10 cellular contexts compared by ENCODE assay signal in the genomic region with DNA sequence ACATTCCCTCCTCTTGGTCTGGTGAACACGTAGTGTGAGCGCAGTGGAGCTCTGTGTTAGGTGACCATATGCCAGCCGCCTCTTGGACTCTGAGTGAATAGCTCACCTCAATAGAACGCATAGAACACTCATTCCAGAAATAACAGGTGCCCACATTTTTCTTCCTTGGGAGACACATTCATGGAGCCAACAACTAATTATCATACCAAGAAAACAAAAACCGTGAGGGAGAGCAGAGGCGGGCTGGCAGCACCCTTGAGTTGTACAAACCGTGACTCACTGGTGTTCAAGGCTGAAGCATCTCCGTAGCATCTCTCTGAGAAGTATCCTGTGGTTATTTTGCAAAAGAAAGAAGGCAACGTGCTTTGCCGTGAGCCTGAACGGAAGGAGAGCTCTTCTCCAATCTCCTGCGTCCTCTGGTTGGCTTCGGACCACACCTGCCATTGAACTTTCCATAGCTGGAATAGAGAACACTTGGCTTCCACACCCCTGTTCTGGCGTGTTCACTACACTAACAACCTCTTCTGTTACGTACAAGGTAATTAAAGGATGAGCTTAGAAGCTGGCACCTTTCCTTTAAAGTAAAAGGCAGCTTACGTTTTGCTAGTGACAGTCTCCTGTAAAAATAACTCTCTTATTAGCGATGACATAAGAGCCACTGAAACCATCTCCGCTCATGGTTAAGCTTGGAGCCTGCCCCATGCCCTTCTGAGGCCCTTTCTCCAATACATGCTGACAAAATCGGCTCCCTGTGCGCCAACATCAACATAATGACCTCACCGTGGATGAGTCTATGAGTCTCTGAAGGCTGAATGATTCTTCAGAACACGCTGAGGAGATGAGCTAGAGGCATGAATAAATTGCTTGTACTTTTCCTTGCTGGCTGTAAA. TPM values are rescaled to one million over a fixed set of nuclear protein-coding genes. Genes with fewer than 3 reads are reported as not detected.
A peak's percentile ranks its signal among the peaks of the same experiment; 100 is the strongest.
DNase-seq lines count a peak whose midpoint lies in the region; ATAC-seq and TF ChIP-seq lines count a peak whose summit lies in the region.
"Had no signal": no experiment of that assay in that cellular context is flagged by ENCODE, and none has a peak within 500 bp of the region (broad histone marks: within the 10 kb centered on the region; RNA-seq: fewer than 3 reads in every experiment).

No MANE protein-coding gene starts in this region.

- DNase-seq in ELR (ENCODE audit: low read depth) (peak; percentile 93), adipocyte (ENCODE audit: low read depth) (peak; percentile 87), foreskin fibroblast (peak; percentile 84 to 89), psoas muscle (peak; percentile 72 to 75)
- no peak for DNase-seq in activated effector memory CD4-positive, alpha-beta T cell treated with anti-CD3 and anti-CD28 coated beads, Interleukin-2, amount 50 U/mL, for 16 hours
- DNase-seq in activated CD4-positive, alpha-beta T cell treated with anti-CD3 and anti-CD28 coated beads, Interleukin-2, amount 10 ng/mL, durations not matched to agents 7 days and 5 days: no peak
- DNase-seq: activated CD8-positive, alpha-beta memory T cell treated with anti-CD3 and anti-CD28 coated beads, Interleukin-2, amount 10 ng/mL, durations not matched to agents 7 days and 5 days; effector memory CD4-positive, alpha-beta T cell had no signal

- H3K27me3 ChIP-seq in adipocyte (replicated peaks; ENCODE audit: control insufficient read depth, insufficient read depth, low read length): no peaks in the 10 kb centered on the region
- H3K27me3 ChIP-seq in psoas muscle (ENCODE audit: insufficient read depth in 3 of 3, low read length in 2 of 3): no peaks in the 10 kb centered on the region

- H3K9me3 ChIP-seq in adipocyte (ENCODE audit: control insufficient read depth, low read length) (no peaks in the 10 kb centered on the region), psoas muscle (no peaks in the 10 kb centered on the region)

- H3K4me1 ChIP-seq in adipocyte (ENCODE audit: control insufficient read depth, insufficient read depth, low read length) (peaks cover 20% of the 10 kb centered on the region), psoas muscle (peaks cover 37% of the 10 kb centered on the region)

- no peaks in the 10 kb centered on the region for H3K9me3 Mint-ChIP-seq in activated CD4-positive, alpha-beta T cell treated with anti-CD3 and anti-CD28 coated beads, Interleukin-2, amount 10 ng/mL, durations not matched to agents 7 days and 5 days

- H3K4me3 ChIP-seq in adipocyte (ENCODE audit: low read length): no peak overlapping the region
- H3K4me3 ChIP-seq in foreskin fibroblast (ENCODE audit: low read depth in 1 of 2, low read length in 2 of 2): no peak overlapping the region
- peak overlapping the region; percentile 48 for H3K4me3 ChIP-seq in psoas muscle

- ATAC-seq in psoas muscle: peak; percentile 78 to 81 (median 79)
- ATAC-seq in GM18909 (IDR thresholded peaks at IDR 0.05; ENCODE audit: poor library complexity, unreplicated experiment): no peak
- no peak for ATAC-seq in GM21381 (IDR thresholded peaks at IDR 0.05; ENCODE audit: unreplicated experiment)
- ATAC-seq: activated CD8-positive, alpha-beta memory T cell treated with anti-CD3 and anti-CD28 coated beads, Interleukin-2, amount 10 ng/mL, durations not matched to agents 7 days and 5 days had no signal

- no peaks in the 10 kb centered on the region for H3K27me3 Mint-ChIP-seq in activated CD4-positive, alpha-beta T cell treated with anti-CD3 and anti-CD28 coated beads, Interleukin-2, amount 10 ng/mL, durations not matched to agents 7 days and 5 days
- H3K27me3 Mint-ChIP-seq: activated CD8-positive, alpha-beta memory T cell treated with anti-CD3 and anti-CD28 coated beads, Interleukin-2, amount 10 ng/mL, durations not matched to agents 7 days and 5 days had no signal

- H3K36me3 ChIP-seq in adipocyte (ENCODE audit: control insufficient read depth, insufficient read depth, low read length, severe bottlenecking) (no peaks in the 10 kb centered on the region), psoas muscle (ENCODE audit: insufficient read depth in 1 of 2, low read depth in 1 of 2) (no peaks in the 10 kb centered on the region)

- H3K27ac Mint-ChIP-seq in activated CD4-positive, alpha-beta T cell treated with anti-CD3 and anti-CD28 coated beads, Interleukin-2, amount 10 ng/mL, durations not matched to agents 7 days and 5 days: no peak overlapping the region
- H3K27ac Mint-ChIP-seq: activated CD8-positive, alpha-beta memory T cell treated with anti-CD3 and anti-CD28 coated beads, Interleukin-2, amount 10 ng/mL, durations not matched to agents 7 days and 5 days had no signal

- intact Hi-C loops in psoas muscle (cut with DNase I): loop anchor here (1.0 to 10.0 kb wide), 5 partner anchors 99 to 477 kb away; no protein-coding TSS in a partner anchor

- POLR2A ChIA-PET in activated CD4-positive, alpha-beta T cell treated with anti-CD3 and anti-CD28 coated beads, Interleukin-2, amount 10 ng/mL, durations not matched to agents 7 days and 5 days (lab: Charles Lee): no interaction called here

- no peaks in the 10 kb centered on the region for H3K36me3 Mint-ChIP-seq in activated CD4-positive, alpha-beta T cell treated with anti-CD3 and anti-CD28 coated beads, Interleukin-2, amount 10 ng/mL, durations not matched to agents 7 days and 5 days (ENCODE audit: low read depth)
- H3K36me3 Mint-ChIP-seq: activated CD8-positive, alpha-beta memory T cell treated with anti-CD3 and anti-CD28 coated beads, Interleukin-2, amount 10 ng/mL, durations not matched to agents 7 days and 5 days had no signal

- no peak overlapping the region for H3K4me3 Mint-ChIP-seq in activated CD4-positive, alpha-beta T cell treated with anti-CD3 and anti-CD28 coated beads, Interleukin-2, amount 10 ng/mL, durations not matched to agents 7 days and 5 days
- H3K4me3 Mint-ChIP-seq: activated CD8-positive, alpha-beta memory T cell treated with anti-CD3 and anti-CD28 coated beads, Interleukin-2, amount 10 ng/mL, durations not matched to agents 7 days and 5 days had no signal

- WGBS in psoas muscle, 3 donors: 38 to 64% (median 41%) methylated on average over 22 of the region's 22 CpGs

- H3K27ac ChIP-seq in psoas muscle: peak overlapping the region; percentile 92

- H3K9ac ChIP-seq in adipocyte (ENCODE audit: low read length): no peak overlapping the region

- CTCF ChIA-PET in activated CD4-positive, alpha-beta T cell treated with anti-CD3 and anti-CD28 coated beads, Interleukin-2, amount 10 ng/mL, durations not matched to agents 7 days and 5 days (lab: Charles Lee): interaction anchor here (0.5 to 1.2 kb wide), 6 partner anchors 14 to 186 kb away, joined by 3 to 4 read pairs (median 4); no protein-coding TSS in a partner anchor

- TF ChIP-seq CTCF in foreskin fibroblast (IDR thresholded peaks at IDR 0.05; ENCODE audit: low read depth, low read length): no peak
- TF ChIP-seq CTCF in psoas muscle (IDR thresholded peaks at IDR 0.05): no peak

- peaks cover 32% of the 10 kb centered on the region for H3K4me1 Mint-ChIP-seq in activated CD4-positive, alpha-beta T cell treated with anti-CD3 and anti-CD28 coated beads, Interleukin-2, amount 10 ng/mL, durations not matched to agents 7 days and 5 days

RNA-seq across cellular contexts. Expression of gene SGK1, which starts 30.2 kb away (rescaled TPM):
- 100 to 1,000 TPM in 1 of 4 donors, 10 to 100 TPM in 3; 42.0 to 125 (median 80.5) TPM for total RNA-seq in psoas muscle
- 10 to 100 TPM; 34.4 to 96.9 (median 46.4) TPM for polyA plus RNA-seq in psoas muscle
- total RNA-seq in activated CD4-positive, alpha-beta T cell treated with anti-CD3 and anti-CD28 coated beads, Interleukin-2, amount 10 ng/mL, durations not matched to agents 7 days and 5 days: 10 to 100 TPM; 12.1 to 12.8 TPM

Comparison
In these comparisons a context has a peak if more than half of its experiments do, and no peak if none do; other contexts are left out.
1. DNase-seq: peak in ELR (single experiment), adipocyte (single experiment), foreskin fibroblast (2 of 2) and psoas muscle (2 of 2); none in activated effector memory CD4-positive, alpha-beta T cell treated with anti-CD3 and anti-CD28 coated beads, Interleukin-2, amount 50 U/mL, for 16 hours (single experiment) and activated CD4-positive, alpha-beta T cell treated with anti-CD3 and anti-CD28 coated beads, Interleukin-2, amount 10 ng/mL, durations not matched to agents 7 days and 5 days (single experiment).
2. ATAC-seq: peak in psoas muscle (4 of 4); none in GM18909 (single experiment) and GM21381 (single experiment).